In the genomic region with DNA sequence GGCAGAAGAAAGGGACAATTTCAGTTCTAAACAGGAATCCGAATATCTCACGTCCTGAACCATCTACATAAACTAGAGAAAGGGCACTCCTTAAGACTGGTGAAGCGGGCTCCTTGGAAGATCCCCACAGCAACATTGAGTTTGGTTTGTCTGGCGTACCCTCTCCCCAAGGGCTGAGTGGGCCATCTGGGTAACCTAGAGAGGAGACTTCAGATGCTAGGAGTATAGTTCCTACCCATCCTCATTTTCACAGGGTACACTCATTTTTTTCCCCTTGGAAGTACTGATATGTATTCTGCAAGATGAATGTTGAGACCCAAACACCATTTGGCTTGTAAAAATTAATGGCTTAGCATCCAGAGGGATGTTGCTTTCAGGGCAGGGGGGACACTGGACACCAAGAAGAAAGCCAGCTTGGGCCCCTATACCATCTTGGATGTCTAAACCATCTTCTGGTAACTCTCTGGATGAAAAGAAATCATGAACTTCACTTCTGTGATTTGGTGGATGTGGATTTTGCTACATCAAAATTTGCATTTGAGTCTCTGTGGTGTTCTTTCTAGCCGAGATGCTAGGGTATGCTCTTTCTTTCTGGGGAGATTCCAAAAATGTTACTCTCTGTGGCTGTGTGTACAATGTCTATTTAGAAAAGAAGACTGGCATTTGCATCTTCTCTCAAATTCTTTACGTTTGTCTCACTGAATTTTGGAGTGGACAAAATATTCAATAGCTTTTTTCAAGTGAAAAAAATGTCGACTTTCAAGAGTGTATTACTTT, we compare ENCODE assay signal across 20 cellular contexts.
DNase-seq lines count a peak whose midpoint lies in the region; ATAC-seq and TF ChIP-seq lines count a peak whose summit lies in the region.
"Had no signal": no experiment of that assay in that cellular context is flagged by ENCODE, and none has a peak within 500 bp of the region (broad histone marks: within the 10 kb centered on the region; RNA-seq: fewer than 3 reads in every experiment).

No MANE protein-coding gene starts in this region.

- H3K27ac ChIP-seq in RWPE2 (ENCODE audit: poor library complexity, severe bottlenecking) = peak overlapping the region; percentile 92
- H3K27ac ChIP-seq in neutrophil = peak overlapping the region; percentile 21
- H3K27ac ChIP-seq in body of pancreas = peak overlapping the region in 1 of 4 donors; percentile 5
- H3K27ac ChIP-seq: GM23248, testis had no signal

- intact Hi-C loops in body of pancreas (cut with DNase I) = no loop called here

- H3K9me3 ChIP-seq in RWPE2 (ENCODE audit: severe bottlenecking) = no peaks in the 10 kb centered on the region
- H3K9me3 ChIP-seq in neutrophil = no peaks in the 10 kb centered on the region
- no peaks in the 10 kb centered on the region for H3K9me3 ChIP-seq in body of pancreas
- H3K9me3 ChIP-seq: testis had no signal

- peak overlapping the region; percentile 2 for H3K4me3 ChIP-seq in GM12875 (ENCODE audit: low read depth, low read length)
- no peak overlapping the region for H3K4me3 ChIP-seq in RWPE2 (ENCODE audit: severe bottlenecking)
- no peak overlapping the region for H3K4me3 ChIP-seq in neutrophil (ENCODE audit: low read depth in 1 of 2, low read length in 1 of 2)
- no peak overlapping the region for H3K4me3 ChIP-seq in body of pancreas
- H3K4me3 ChIP-seq: GM23248, testis had no signal

- peaks cover 41% of the 10 kb centered on the region for H3K4me1 ChIP-seq in RWPE2 (ENCODE audit: insufficient read depth, poor library complexity, severe bottlenecking)
- H3K4me1 ChIP-seq in neutrophil (ENCODE audit: control insufficient read depth in 1 of 2, insufficient read depth in 1 of 2, low read depth in 1 of 2, low read length in 1 of 2) = peaks cover 67 to 68% of the 10 kb centered on the region in 2 experiments
- H3K4me1 ChIP-seq in body of pancreas = peaks cover 12% of the 10 kb centered on the region
- H3K4me1 ChIP-seq: testis had no signal

- DNase-seq in RWPE2 (ENCODE audit: low spot score) = no peak
- no peak for DNase-seq in T-helper 2 cell
- no peak for DNase-seq in 8988T
- DNase-seq in body of pancreas = no peak
- no peak for DNase-seq in activated gamma-delta T cell treated with Interleukin-2 at 50 U/mL for 16 hours
- DNase-seq: activated CD8-positive, alpha-beta T cell treated with anti-CD3 and anti-CD28 coated beads for 36 hours; activated T-cell treated with anti-CD3 and anti-CD28 coated beads, Interleukin-2, amount 50 U/mL, for 72 hours; DMS153; effector CD8-positive, alpha-beta T cell; kidney; mesenchymal stem cell; NCI-H1105; RPMI8226; small intestine; T-helper 1 cell; testis had no signal

- ATAC-seq in GM21717 (IDR thresholded peaks at IDR 0.05; ENCODE audit: unreplicated experiment) = peak; percentile 46
- no peak for ATAC-seq in RWPE2 (ENCODE audit: low read depth)
- ATAC-seq in body of pancreas = no peak
- ATAC-seq: activated CD8-positive, alpha-beta T cell treated with anti-CD3 and anti-CD28 coated beads for 36 hours had no signal

- no peak for TF ChIP-seq POLR2A in body of pancreas (IDR thresholded peaks at IDR 0.05)

- H3K27me3 ChIP-seq in RWPE2 (ENCODE audit: insufficient read depth, poor library complexity, severe bottlenecking) (no peaks in the 10 kb centered on the region), neutrophil (no peaks in the 10 kb centered on the region), body of pancreas (no peaks in the 10 kb centered on the region)
- H3K27me3 ChIP-seq: testis had no signal

- TF ChIP-seq CTCF in GM12875 (IDR thresholded peaks at IDR 0.05; ENCODE audit: borderline replicate concordance, insufficient read depth, low read depth, low read length) = no peak
- no peak for TF ChIP-seq CTCF in RWPE2 (IDR thresholded peaks at IDR 0.05; ENCODE audit: poor library complexity, severe bottlenecking)
- TF ChIP-seq CTCF in neutrophil (IDR thresholded peaks at IDR 0.05) = no peak
- TF ChIP-seq CTCF in body of pancreas (IDR thresholded peaks at IDR 0.05) = no peak

- H3K36me3 ChIP-seq in RWPE2 (ENCODE audit: low read depth) (no peaks in the 10 kb centered on the region), neutrophil (no peaks in the 10 kb centered on the region), body of pancreas (replicated peaks in 1 of 2; ENCODE audit: insufficient read depth in 1 of 2, low read depth in 2 of 2) (no peaks in the 10 kb centered on the region)

- WGBS in body of pancreas, 2 donors = 91 to 94% methylated on average over 7 of the region's 7 CpGs
